In genomic region chr7:96710544-96710943, GRCh38 we compare ENCODE assay signal across 14 cellular contexts. TPM values are rescaled to one million over a fixed set of nuclear protein-coding genes. Genes with fewer than 3 reads are reported as not detected.
DNase-seq lines count a peak whose midpoint lies in the region; ATAC-seq, FAIRE-seq and TF ChIP-seq lines count a peak whose summit lies in the region.
"Had no signal": no experiment of that assay in that cellular context is flagged by ENCODE, and none has a peak within 500 bp of the region (broad histone marks: within the 10 kb centered on the region; RNA-seq: fewer than 3 reads in every experiment).

No MANE protein-coding gene starts in this region.

- WGBS in A549 (ENCODE audit: missing lambda C conversion rate): 78% methylated on average over 2 of the region's 2 CpGs
- WGBS in lower leg skin, 2 donors: 63 to 76% methylated on average over 2 of the region's 2 CpGs

- no peak overlapping the region for H3K27ac Mint-ChIP-seq in T-helper 17 cell

- peaks cover 18% of the 10 kb centered on the region for H3K4me1 Mint-ChIP-seq in T-helper 17 cell

- no peak for ATAC-seq in A549
- ATAC-seq in T-helper 17 cell: no peak

- CTCF ChIA-PET in A549 (lab: Yijun Ruan, JAX): no interaction called here

- H3K9ac ChIP-seq in iPS-20b (ENCODE audit: low read depth, low read length): no peak overlapping the region

- H3K4me1 ChIP-seq in A549 (peaks cover 15% of the 10 kb centered on the region; the same call in 2 of the 3 replicates), iPS-20b (ENCODE audit: insufficient read depth, low read length) (peaks cover 3% of the 10 kb centered on the region; the same call in 1 of the 2 replicates)

- H3K27me3 ChIP-seq in iPS-20b (ENCODE audit: insufficient read depth, low read length): no peaks in the 10 kb centered on the region
- H3K27me3 ChIP-seq: dorsolateral prefrontal cortex had no signal

- DNase-seq in A549 (ENCODE audit: low read depth in 1 of 2, low spot score in 1 of 2): no peak
- DNase-seq in GM12891 (ENCODE audit: insufficient read length, low spot score): no peak
- no peak for DNase-seq in T-helper 17 cell
- no peak for DNase-seq in anterior cingulate cortex (lab: John Stamatoyannopoulos, UW)
- DNase-seq in stimulated activated CD4-positive, alpha-beta T cell treated with anti-CD3 and anti-CD28 coated beads, Interleukin-4, amount 100 ng/mL, for 4 hours: no peak
- DNase-seq in NCI-H748 (lab: John Stamatoyannopoulos, UW; ENCODE audit: unreplicated experiment): no peak
- DNase-seq in lower leg skin (ENCODE audit: low spot score in 2 of 2): no peak
- DNase-seq: dorsolateral prefrontal cortex; islet precursor cell; NCI-H1105; right cardiac atrium; Right ventricle myocardium superior; stimulated activated naive CD4-positive, alpha-beta T cell treated with Interleukin-2 at 50 U/mL for 16 hours had no signal

- no peaks in the 10 kb centered on the region for H3K36me3 Mint-ChIP-seq in T-helper 17 cell (ENCODE audit: low read depth)

- POLR2A ChIA-PET in A549 (lab: Yijun Ruan, JAX): no interaction called here

- TF ChIP-seq CTCF in A549 (IDR thresholded peaks at IDR 0.05): no peak
- TF ChIP-seq CTCF in lower leg skin (IDR thresholded peaks at IDR 0.05): no peak

- H3K27ac ChIP-seq in A549 (no peak overlapping the region; a peak in 1 of 6 replicates), iPS-20b (ENCODE audit: low read length) (no peak overlapping the region)

- H3K36me3 ChIP-seq in iPS-20b (ENCODE audit: insufficient read depth, low read depth, low read length): peaks cover 16% of the 10 kb centered on the region

- peaks cover 2% of the 10 kb centered on the region for H3K27me3 Mint-ChIP-seq in T-helper 17 cell

- H3K4me3 ChIP-seq in A549 (no peak overlapping the region; the same call in 2 of the 3 replicates), iPS-20b (ENCODE audit: low read length) (peak overlapping the region; percentile 87; the same call in 1 of the 2 replicates), lower leg skin (ENCODE audit: low read depth, poor library complexity, severe bottlenecking) (no peak overlapping the region)

- intact Hi-C loops in lower leg skin (cut with DNase I; ENCODE audit: low total_unique reads): no loop called here

- H3K9me3 ChIP-seq in A549 (no peaks in the 10 kb centered on the region), T-helper 17 cell (ENCODE audit: control insufficient read depth, low read length, poor library complexity, severe bottlenecking) (no peaks in the 10 kb centered on the region), iPS-20b (ENCODE audit: insufficient read depth, low read depth, low read length) (peaks cover 20% of the 10 kb centered on the region)

- no peak for TF ChIP-seq EP300 in A549 (IDR thresholded peaks at IDR 0.05)

- H3K4me2 ChIP-seq in A549: peak overlapping the region; percentile 74; the same call in 2 of the 3 replicates

- no peak for TF ChIP-seq POLR2A in A549 (IDR thresholded peaks at IDR 0.05; ENCODE audit: low read length)
- TF ChIP-seq POLR2A in GM12891 (IDR thresholded peaks at IDR 0.05; ENCODE audit: low read depth, low read length): no peak
- no peak for TF ChIP-seq POLR2A in lower leg skin (IDR thresholded peaks at IDR 0.05)

- peak overlapping the region; percentile 99 for H3K4me3 Mint-ChIP-seq in T-helper 17 cell

- TF ChIP-seq RAD21 in A549 (conservative IDR thresholded peaks at IDR 0.05 in 1 of 2, IDR thresholded peaks at IDR 0.05 in 1 of 2): no peak

- FAIRE-seq in A549 (lab: Jason Lieb, UNC) (no peak), GM12891 (lab: Jason Lieb, UNC) (peak; percentile 13)

TF ChIP-seq in A549, 52 proteins besides CTCF, POLR2A, EP300 and RAD21:
- TF ChIP-seq CBX2 (IDR thresholded peaks at IDR 0.05; ENCODE audit: borderline replicate concordance, low read depth): no peak
- no peak for TF ChIP-seq GATA3 (IDR thresholded peaks at IDR 0.05; ENCODE audit: borderline replicate concordance)

TF ChIP-seq in GM12891, 5 proteins besides CTCF, POLR2A, EP300 and RAD21:
- TF ChIP-seq POLR2AphosphoS5 (IDR thresholded peaks at IDR 0.05; ENCODE audit: low read depth, low read length): no peak
- no peak for TF ChIP-seq TAF1 (IDR thresholded peaks at IDR 0.05; ENCODE audit: low read depth, low read length)
- no peak for TF ChIP-seq POU2F2 (IDR thresholded peaks at IDR 0.05; ENCODE audit: low read depth, low read length)
- no peak for TF ChIP-seq PAX5 (IDR thresholded peaks at IDR 0.05; ENCODE audit: insufficient read depth, low read length, severe bottlenecking)
- no peak for TF ChIP-seq SPI1 (IDR thresholded peaks at IDR 0.05; ENCODE audit: low read depth, low read length)

RNA-seq across cellular contexts. Expression of gene SEM1, which starts 0.9 kb away (rescaled TPM):
- polyA plus RNA-seq in A549 (2011; rRNA removed): 87.0 and 235 TPM in 2 replicates
- 80.2 and 115 TPM in 2 replicates for polyA plus RNA-seq in A549 (2012; cell fraction: cytosol; rRNA removed)
- 7.4 and 10.7 TPM in 2 replicates for polyA plus RNA-seq in A549 (2012; cell fraction: nucleus; rRNA removed)
- 855 to 978 TPM (median 859 TPM) in 3 replicates for polyA plus RNA-seq in A549 (2017; fragmentation: RNase III; extraction: RNeasy Plus Mini Kit Qiagen cat#74134 plus additional on column Dnase treatment)
- 15.6 and 20.3 TPM in 2 replicates for polyA minus RNA-seq in A549 (2011; rRNA and poly(A)+ RNA removed)
- 196 TPM for polyA plus RNA-seq in GM12891 (2012; ENCODE audit: low read depth, missing spikeins)
- total RNA-seq in T-helper 17 cell: 10 to 100 TPM; 15.2 to 24.9 TPM
- total RNA-seq in lower leg skin: 10 to 100 TPM in 3 of 4 donors, 1 to 10 TPM in 1; 9.7 to 52.8 (median 24.0) TPM
